ENCODE assay signal across 8 cellular contexts in genomic region chr6:2988426-2989331, GRCh38. TPM values are rescaled to one million over a fixed set of nuclear protein-coding genes. Genes with fewer than 3 reads are reported as not detected.
A peak's percentile ranks its signal among the peaks of the same experiment; 100 is the strongest.
DNase-seq lines count a peak whose midpoint lies in the region; ATAC-seq and TF ChIP-seq lines count a peak whose summit lies in the region.

No MANE protein-coding gene starts in this region.

- ATAC-seq in GM19397 (IDR thresholded peaks at IDR 0.05; ENCODE audit: unreplicated experiment) = peak; percentile 73
- ATAC-seq in HG03565 (IDR thresholded peaks at IDR 0.05; ENCODE audit: unreplicated experiment) = peak; percentile 40
- ATAC-seq in activated CD8-positive, alpha-beta T cell treated with anti-CD3 and anti-CD28 coated beads for 36 hours = peak; percentile 82
- ATAC-seq in memory B cell (ENCODE audit: low read depth) = peak; percentile 77

- intact Hi-C loops in activated CD8-positive, alpha-beta T cell treated with anti-CD3 and anti-CD28 coated beads for 36 hours (cut with micrococcal nuclease) = loop anchor here (2.0 to 5.0 kb wide), 2 partner anchors 46 to 142 kb away; no protein-coding TSS in a partner anchor

- DNase-seq in CD1c-positive myeloid dendritic cell (ENCODE audit: extremely low spot score) (peak; percentile 91), NCI-H748 treated with DMSO at 0.1 percent for 48 hours (lab: John Stamatoyannopoulos, UW) (peak; percentile 92), memory B cell (ENCODE audit: low spot score in 2 of 2) (peak; percentile 80 to 84)
- peak; percentile 83 for DNase-seq in activated CD8-positive, alpha-beta T cell treated with anti-CD3 and anti-CD28 coated beads for 36 hours
- DNase-seq in effector CD8-positive, alpha-beta T cell (lab: John Stamatoyannopoulos, UW) = peak; percentile 56
- DNase-seq in stimulated activated CD8-positive, alpha-beta memory T cell treated with anti-CD3 and anti-CD28 coated beads, Interleukin-12 subunit alpha, Interleukin-12 subunit beta, amount 100 ng/mL, for 1 hour (ENCODE audit: low read depth) = peak; percentile 62

- H3K9me3 Mint-ChIP-seq in activated CD8-positive, alpha-beta T cell treated with anti-CD3 and anti-CD28 coated beads for 36 hours = no peaks in the 10 kb centered on the region
- H3K9me3 Mint-ChIP-seq in memory B cell = no peaks in the 10 kb centered on the region

- peak overlapping the region; percentile 95 for H3K4me3 Mint-ChIP-seq in activated CD8-positive, alpha-beta T cell treated with anti-CD3 and anti-CD28 coated beads for 36 hours
- peak overlapping the region; percentile 85 for H3K4me3 Mint-ChIP-seq in memory B cell

- H3K36me3 Mint-ChIP-seq in activated CD8-positive, alpha-beta T cell treated with anti-CD3 and anti-CD28 coated beads for 36 hours (ENCODE audit: low read depth) = no peaks in the 10 kb centered on the region
- H3K36me3 Mint-ChIP-seq in memory B cell = no peaks in the 10 kb centered on the region

- no peaks in the 10 kb centered on the region for H3K27me3 Mint-ChIP-seq in activated CD8-positive, alpha-beta T cell treated with anti-CD3 and anti-CD28 coated beads for 36 hours
- H3K27me3 Mint-ChIP-seq in memory B cell = peaks cover under 1% of the 10 kb centered on the region

- H3K4me1 Mint-ChIP-seq in activated CD8-positive, alpha-beta T cell treated with anti-CD3 and anti-CD28 coated beads for 36 hours (ENCODE audit: low read depth) = peaks cover 19% of the 10 kb centered on the region
- H3K4me1 Mint-ChIP-seq in memory B cell = peaks cover 15% of the 10 kb centered on the region

- POLR2A ChIA-PET in activated CD8-positive, alpha-beta T cell treated with anti-CD3 and anti-CD28 coated beads for 36 hours (lab: Charles Lee) = interaction anchor here (0.8 to 3.5 kb wide), 27 partner anchors 11 to 270 kb away, joined by 3 to 33 read pairs (median 6); partner anchors contain the start of genes NQO2, PSMG4, RIPK1 and SERPINB1

- TF ChIP-seq CTCF in activated CD8-positive, alpha-beta T cell treated with anti-CD3 and anti-CD28 coated beads for 36 hours (IDR thresholded peaks at IDR 0.05) = peak; percentile 71

- CTCF ChIA-PET in activated CD8-positive, alpha-beta T cell treated with anti-CD3 and anti-CD28 coated beads for 36 hours (lab: Charles Lee) = interaction anchor here (0.7 to 6.9 kb wide), 32 partner anchors 9 to 223 kb away, joined by 3 to 85 read pairs (median 4); partner anchors contain the start of genes NQO2, RIPK1, SERPINB1 and SERPINB6

- peak overlapping the region; percentile 100 for H3K27ac Mint-ChIP-seq in activated CD8-positive, alpha-beta T cell treated with anti-CD3 and anti-CD28 coated beads for 36 hours
- peak overlapping the region; percentile 99 for H3K27ac Mint-ChIP-seq in memory B cell

RNA-seq across cellular contexts. Expression of gene NQO2, which starts 11.0 kb away (rescaled TPM):
- 10 to 100 TPM; 23.8 to 24.7 TPM for total RNA-seq in activated CD8-positive, alpha-beta T cell treated with anti-CD3 and anti-CD28 coated beads for 36 hours

RNA-seq across cellular contexts. Expression of gene SERPINB6, which starts 17.3 kb away (rescaled TPM):
- 10 to 100 TPM; 52.2 to 53.8 TPM for total RNA-seq in activated CD8-positive, alpha-beta T cell treated with anti-CD3 and anti-CD28 coated beads for 36 hours

Comparison
In these comparisons a context has a peak if more than half of its experiments do, and no peak if none do; other contexts are left out.
1. Peak in every context shown above with its lines: DNase-seq and ATAC-seq.